17 cellular contexts compared by ENCODE assay signal in genomic region chr10:122417667-122418066, GRCh38. TPM values are rescaled to one million over a fixed set of nuclear protein-coding genes. Genes with fewer than 3 reads are reported as not detected.
DNase-seq lines count a peak whose midpoint lies in the region; ATAC-seq and TF ChIP-seq lines count a peak whose summit lies in the region.
"Had no signal": no experiment of that assay in that cellular context is flagged by ENCODE, and none has a peak within 500 bp of the region (broad histone marks: within the 10 kb centered on the region; RNA-seq: fewer than 3 reads in every experiment).

No MANE protein-coding gene starts in this region.

- no peak for TF ChIP-seq CTCF in esophagus squamous epithelium (IDR thresholded peaks at IDR 0.05)

- H3K4me1 ChIP-seq in esophagus squamous epithelium = peaks cover 0 to 23% (median 4%) of the 10 kb centered on the region in 3 donors

- peak overlapping the region; percentile 8 for H3K4me3 Mint-ChIP-seq in activated T-cell treated with anti-CD3 and anti-CD28 coated beads, Interleukin-2, amount 50 U/mL, for 24 hours
- H3K4me3 Mint-ChIP-seq: mesothelial cell of epicardium had no signal

- no peaks in the 10 kb centered on the region for H3K9me3 ChIP-seq in esophagus squamous epithelium
- H3K9me3 ChIP-seq: ovary, tibial nerve had no signal

- H3K4me1 Mint-ChIP-seq in activated T-cell treated with anti-CD3 and anti-CD28 coated beads, Interleukin-2, amount 50 U/mL, for 24 hours (ENCODE audit: low read depth) = peaks cover 77% of the 10 kb centered on the region

- no peaks in the 10 kb centered on the region for H3K9me3 Mint-ChIP-seq in activated T-cell treated with anti-CD3 and anti-CD28 coated beads, Interleukin-2, amount 50 U/mL, for 24 hours
- H3K9me3 Mint-ChIP-seq: activated naive CD4-positive, alpha-beta T cell treated with anti-CD3 and anti-CD28 coated beads, Interleukin-2, amount 50 U/mL, for 72 hours; mesothelial cell of epicardium had no signal

- peaks cover 0 to 95% (median 2%) of the 10 kb centered on the region in 3 donors for H3K36me3 ChIP-seq in esophagus squamous epithelium
- H3K36me3 ChIP-seq: ovary had no signal

- H3K27ac ChIP-seq in epithelial cell of prostate (peak overlapping the region; percentile 94), esophagus squamous epithelium (no peak overlapping the region)
- H3K27ac ChIP-seq: ovary had no signal

- peak; percentile 21 for ATAC-seq in SK-N-SH treated with all-trans-retinoic acid at 6 μM for 48 hours
- ATAC-seq: GM12878 had no signal

- no peak overlapping the region for H3K4me3 ChIP-seq in esophagus squamous epithelium
- H3K4me3 ChIP-seq: GM12878, ovary, tibial nerve had no signal

- no peak for DNase-seq in activated T-cell treated with anti-CD3 and anti-CD28 coated beads, Interleukin-2, amount 50 U/mL, for 24 hours
- DNase-seq in activated T-cell treated with anti-CD3 and anti-CD28 coated beads, Interleukin-2, amount 50 U/mL, for 1 hour = no peak
- DNase-seq in epithelial cell of prostate (ENCODE audit: low read depth, low spot score) (no peak), renal cortical epithelial cell (ENCODE audit: low read depth) (peak; percentile 22), esophagus squamous epithelium (lab: John Stamatoyannopoulos, UW) (no peak), putamen (ENCODE audit: low spot score) (no peak), NCI-H2107 treated with DMSO at 0.1 percent for 48 hours (lab: John Stamatoyannopoulos, UW; ENCODE audit: unreplicated experiment) (no peak)
- DNase-seq: cortex of kidney, NCI-H1436, NCI-H526 treated with DMSO at 0.1 percent for 48 hours, ovary had no signal

- TF ChIP-seq POLR2A in esophagus squamous epithelium (IDR thresholded peaks at IDR 0.05) = no peak

- no peaks in the 10 kb centered on the region for H3K27me3 Mint-ChIP-seq in activated T-cell treated with anti-CD3 and anti-CD28 coated beads, Interleukin-2, amount 50 U/mL, for 24 hours

- peaks cover 79% of the 10 kb centered on the region for H3K36me3 Mint-ChIP-seq in activated T-cell treated with anti-CD3 and anti-CD28 coated beads, Interleukin-2, amount 50 U/mL, for 24 hours (ENCODE audit: low read depth)

- intact Hi-C loops in esophagus squamous epithelium (cut with DNase I) = no loop called here

- H3K27ac Mint-ChIP-seq in activated T-cell treated with anti-CD3 and anti-CD28 coated beads, Interleukin-2, amount 50 U/mL, for 24 hours = peak overlapping the region; percentile 64
- H3K27ac Mint-ChIP-seq: activated naive CD4-positive, alpha-beta T cell treated with anti-CD3 and anti-CD28 coated beads, Interleukin-2, amount 50 U/mL, for 72 hours; mesothelial cell of epicardium had no signal

- H3K27me3 ChIP-seq in esophagus squamous epithelium = no peaks in the 10 kb centered on the region
- H3K27me3 ChIP-seq: ovary, tibial nerve had no signal

- WGBS in esophagus squamous epithelium, 2 donors = 75 to 86% methylated on average over 2 of the region's 2 CpGs

TF ChIP-seq in SK-N-SH treated with all-trans-retinoic acid at 6 μM for 48 hours, 23 proteins besides CTCF, POLR2A, EP300 and RAD21:
- TF ChIP-seq CSRNP3 (CRISPR knock-in tag; IDR thresholded peaks at IDR 0.05) (peak; percentile 83; the same call in 1 of the 2 replicates), TCF4 (CRISPR knock-in tag; IDR thresholded peaks at IDR 0.05; ENCODE audit: borderline replicate concordance) (peak; percentile 88), PPARA (CRISPR knock-in tag; IDR thresholded peaks at IDR 0.05; ENCODE audit: borderline replicate concordance) (no peak), CREB5 (CRISPR knock-in tag; IDR thresholded peaks at IDR 0.05; ENCODE audit: low read depth) (peak; percentile 73), CSDC2 (CRISPR knock-in tag; IDR thresholded peaks at IDR 0.05) (no peak), ISL1 (CRISPR knock-in tag; IDR thresholded peaks at IDR 0.05) (peak; percentile 95), PATZ1 (CRISPR knock-in tag; IDR thresholded peaks at IDR 0.05; ENCODE audit: borderline replicate concordance) (peak; percentile 78; the same call in 1 of the 2 replicates), ZFP30 (CRISPR knock-in tag; IDR thresholded peaks at IDR 0.05) (no peak), BACH2 (CRISPR knock-in tag; IDR thresholded peaks at IDR 0.05; ENCODE audit: borderline replicate concordance) (no peak), ZFP3 (CRISPR knock-in tag; IDR thresholded peaks at IDR 0.05) (no peak), ZNF565 (CRISPR knock-in tag; conservative IDR thresholded peaks at IDR 0.05; ENCODE audit: low read depth) (no peak), TSHZ2 (CRISPR knock-in tag; IDR thresholded peaks at IDR 0.05) (peak; percentile 78), ESRRG (CRISPR knock-in tag; IDR thresholded peaks at IDR 0.05) (no peak), ZNF8 (CRISPR knock-in tag; IDR thresholded peaks at IDR 0.05) (0 out of 2 replicates have a peak, but pooled peaks have one; percentile 38), ZC3H10 (CRISPR knock-in tag; IDR thresholded peaks at IDR 0.05) (peak; percentile 73; the same call in 1 of the 2 replicates), RARB (CRISPR knock-in tag; IDR thresholded peaks at IDR 0.05) (no peak), TOX (CRISPR knock-in tag; IDR thresholded peaks at IDR 0.05; ENCODE audit: borderline replicate concordance) (no peak)

RNA-seq across cellular contexts. Expression of gene ARMS2, which starts 36.8 kb away (rescaled TPM):
- not detected in 2 replicates for total RNA-seq in renal cortical epithelial cell
- not detected for total RNA-seq in esophagus squamous epithelium
- total RNA-seq: fibroblast of villous mesenchyme, GM12878, mesothelial cell of epicardium, ovary, tibial nerve had no signal

RNA-seq across cellular contexts. Expression of gene PLEKHA1, which starts 43.2 kb away (rescaled TPM):
- total RNA-seq in renal cortical epithelial cell (58.0 and 102 TPM in 2 replicates), esophagus squamous epithelium (10 to 100 TPM; 23.4 to 56.3 (median 35.9) TPM)

RNA-seq across cellular contexts. Expression of gene HTRA1, which starts 43.7 kb away (rescaled TPM):
- 11.5 and 27.9 TPM in 2 replicates for total RNA-seq in renal cortical epithelial cell
- total RNA-seq in esophagus squamous epithelium = 10 to 100 TPM in 3 of 4 donors, 1 to 10 TPM in 1; 6.3 to 62.2 (median 25.8) TPM
- total RNA-seq: activated naive CD4-positive, alpha-beta T cell treated with anti-CD3 and anti-CD28 coated beads, Interleukin-2, amount 50 U/mL, for 72 hours; GM12878 had no signal
